In genomic region chr9:75239176-75239575, GRCh38 we compare ENCODE assay signal across 12 cellular contexts.
DNase-seq lines count a peak whose midpoint lies in the region; ATAC-seq and TF ChIP-seq lines count a peak whose summit lies in the region.
"Had no signal": no experiment of that assay in that cellular context is flagged by ENCODE, and none has a peak within 500 bp of the region (broad histone marks: within the 10 kb centered on the region; RNA-seq: fewer than 3 reads in every experiment).

No MANE protein-coding gene starts in this region.

- no peaks in the 10 kb centered on the region for H3K9me3 ChIP-seq in right cardiac atrium (ENCODE audit: control insufficient read depth, low read length)
- H3K9me3 ChIP-seq: testis had no signal

- peak; percentile 54 for DNase-seq in AG09309 (ENCODE audit: low read depth)
- peak; percentile 47 for DNase-seq in HCEC 1CT
- peak; percentile 33 for DNase-seq in SW480 (ENCODE audit: low spot score)
- peak; percentile 52 for DNase-seq in iris pigment epithelial cell (ENCODE audit: low read depth)
- no peak for DNase-seq in stimulated activated CD4-positive, alpha-beta T cell treated with anti-CD3 and anti-CD28 coated beads, Interleukin-4, amount 100 ng/mL, for 24 hours
- no peak for DNase-seq in right cardiac atrium
- no peak for DNase-seq in AG08396 (ENCODE audit: low spot score)
- DNase-seq: activated CD4-positive, alpha-beta T cell treated with anti-CD3 and anti-CD28 coated beads, Interleukin-2, amount 50 U/mL, for 1 hour; activated naive CD8-positive, alpha-beta T cell treated with anti-CD3 and anti-CD28 coated beads, Interleukin-2, amount 50 U/mL, for 24 hours; Peyer's patch; testis had no signal

- H3K27ac ChIP-seq in right cardiac atrium (ENCODE audit: low read length), result no peak overlapping the region
- H3K27ac ChIP-seq: Peyer's patch, testis had no signal

- H3K4me3 ChIP-seq in AG09309 (ENCODE audit: control insufficient read depth, low read depth, low read length) (no peak overlapping the region), right cardiac atrium (ENCODE audit: low read length) (no peak overlapping the region)
- H3K4me3 ChIP-seq: Peyer's patch, testis had no signal

- ATAC-seq in GM18867 (IDR thresholded peaks at IDR 0.05; ENCODE audit: unreplicated experiment) (no peak), right cardiac atrium (no peak)

- TF ChIP-seq CTCF in AG09309 (IDR thresholded peaks at IDR 0.05; ENCODE audit: control insufficient read depth, insufficient read depth, low read depth, low read length, missing control alignments), result no peak

- intact Hi-C loops in right cardiac atrium (cut with DNase I), result no loop called here

- H3K4me1 ChIP-seq in right cardiac atrium (ENCODE audit: control insufficient read depth, insufficient read depth, low read length), result no peaks in the 10 kb centered on the region
- H3K4me1 ChIP-seq: Peyer's patch, testis had no signal

- WGBS in right cardiac atrium, result 67% methylated on average over 6 of the region's 6 CpGs

- H3K27me3 ChIP-seq in right cardiac atrium (ENCODE audit: control insufficient read depth, insufficient read depth), result no peaks in the 10 kb centered on the region
- H3K27me3 ChIP-seq: Peyer's patch, testis had no signal

Comparison
In these comparisons a context has a peak if more than half of its experiments do, and no peak if none do; other contexts are left out.
1. DNase-seq: peak in AG09309 (single experiment), HCEC 1CT (single experiment), SW480 (single experiment) and iris pigment epithelial cell (single experiment); none in stimulated activated CD4-positive, alpha-beta T cell treated with anti-CD3 and anti-CD28 coated beads, Interleukin-4, amount 100 ng/mL, for 24 hours (single experiment), right cardiac atrium (0 of 3) and AG08396 (single experiment).